Comparison of ENCODE assay signal across 10 cellular contexts in genomic region chrX:70262952-70263567, GRCh38. TPM values are rescaled to one million over a fixed set of nuclear protein-coding genes. Genes with fewer than 3 reads are reported as not detected.
DNase-seq lines count a peak whose midpoint lies in the region; ATAC-seq and TF ChIP-seq lines count a peak whose summit lies in the region.
"Had no signal": no experiment of that assay in that cellular context is flagged by ENCODE, and none has a peak within 500 bp of the region (broad histone marks: within the 10 kb centered on the region; RNA-seq: fewer than 3 reads in every experiment).

No MANE protein-coding gene starts in this region.

- H3K27ac ChIP-seq in DOHH2 (ENCODE audit: low read depth, low read length), result no peak overlapping the region

- H3K36me3 ChIP-seq in DOHH2 (ENCODE audit: control insufficient read depth, low read length), result no peaks in the 10 kb centered on the region

- POLR2A ChIA-PET in activated CD8-positive, alpha-beta T cell treated with anti-CD3 and anti-CD28 coated beads, Interleukin-2, amount 10 ng/mL, durations not matched to agents 7 days and 5 days (lab: Charles Lee), result no interaction called here

- no peak overlapping the region for H3K4me2 ChIP-seq in DOHH2 (ENCODE audit: low read length)

- H3K4me1 Mint-ChIP-seq in activated CD8-positive, alpha-beta T cell treated with anti-CD3 and anti-CD28 coated beads, Interleukin-2, amount 10 ng/mL, durations not matched to agents 7 days and 5 days (ENCODE audit: low read depth), result no peaks in the 10 kb centered on the region
- H3K4me1 Mint-ChIP-seq: T-cell had no signal

- no peaks in the 10 kb centered on the region for H3K27me3 ChIP-seq in DOHH2 (ENCODE audit: control insufficient read depth, low read length)

- H3K27ac Mint-ChIP-seq in activated CD8-positive, alpha-beta T cell treated with anti-CD3 and anti-CD28 coated beads, Interleukin-2, amount 10 ng/mL, durations not matched to agents 7 days and 5 days, result no peak overlapping the region
- H3K27ac Mint-ChIP-seq: T-cell had no signal

- H3K4me3 Mint-ChIP-seq in activated CD8-positive, alpha-beta T cell treated with anti-CD3 and anti-CD28 coated beads, Interleukin-2, amount 10 ng/mL, durations not matched to agents 7 days and 5 days, result no peak overlapping the region
- H3K4me3 Mint-ChIP-seq: T-cell had no signal

- no peaks in the 10 kb centered on the region for H3F3A ChIP-seq in DOHH2 (ENCODE audit: control insufficient read depth, insufficient read depth)

- H3K9me3 Mint-ChIP-seq in activated CD8-positive, alpha-beta T cell treated with anti-CD3 and anti-CD28 coated beads, Interleukin-2, amount 10 ng/mL, durations not matched to agents 7 days and 5 days (ENCODE audit: insufficient read depth), result no peaks in the 10 kb centered on the region
- H3K9me3 Mint-ChIP-seq: T-cell had no signal

- H3K36me3 Mint-ChIP-seq in activated CD8-positive, alpha-beta T cell treated with anti-CD3 and anti-CD28 coated beads, Interleukin-2, amount 10 ng/mL, durations not matched to agents 7 days and 5 days (ENCODE audit: low read depth), result no peaks in the 10 kb centered on the region

- peak; percentile 65 for ATAC-seq in activated CD8-positive, alpha-beta T cell treated with anti-CD3 and anti-CD28 coated beads, Interleukin-2, amount 10 ng/mL, durations not matched to agents 7 days and 5 days
- ATAC-seq in HG02973 (IDR thresholded peaks at IDR 0.05; ENCODE audit: unreplicated experiment), result no peak

- no peaks in the 10 kb centered on the region for H3K4me1 ChIP-seq in DOHH2 (ENCODE audit: control insufficient read depth, low read length)

- no peaks in the 10 kb centered on the region for H4K20me1 ChIP-seq in DOHH2 (ENCODE audit: control insufficient read depth, insufficient read depth, low read depth, low read length)

- H3K9me3 ChIP-seq in DOHH2 (ENCODE audit: control insufficient read depth, insufficient read depth, low read length), result no peaks in the 10 kb centered on the region

- peaks cover 2% of the 10 kb centered on the region for H3K27me3 Mint-ChIP-seq in activated CD8-positive, alpha-beta T cell treated with anti-CD3 and anti-CD28 coated beads, Interleukin-2, amount 10 ng/mL, durations not matched to agents 7 days and 5 days (ENCODE audit: low read depth)

- H3K9me2 ChIP-seq in DOHH2 (replicated peaks; ENCODE audit: control insufficient read depth, low read length), result no peaks in the 10 kb centered on the region

- CTCF ChIA-PET in activated CD8-positive, alpha-beta T cell treated with anti-CD3 and anti-CD28 coated beads, Interleukin-2, amount 10 ng/mL, durations not matched to agents 7 days and 5 days (lab: Charles Lee), result interaction anchor here (1.0 kb wide), 1 partner anchor 66 kb away, joined by 3 read pairs; no protein-coding TSS in a partner anchor

- no peak overlapping the region for H3K4me3 ChIP-seq in DOHH2 (ENCODE audit: low read length)

- no peaks in the 10 kb centered on the region for H3K79me2 ChIP-seq in DOHH2 (ENCODE audit: control insufficient read depth, low read length)

- peak; percentile 58 for TF ChIP-seq CTCF in DOHH2 (IDR thresholded peaks at IDR 0.05; ENCODE audit: low read depth, low read length, poor library complexity, severe bottlenecking)

- peak; percentile 45 for DNase-seq in H4 (ENCODE audit: low spot score)
- peak; percentile 10 for DNase-seq in NCI-H2107 (lab: John Stamatoyannopoulos, UW)
- DNase-seq in activated CD8-positive, alpha-beta T cell treated with anti-CD3 and anti-CD28 coated beads, Interleukin-2, amount 10 ng/mL, durations not matched to agents 7 days and 5 days, result peak; percentile 50
- peak; percentile 6 for DNase-seq in globus pallidus (ENCODE audit: low spot score)
- DNase-seq in stimulated activated CD4-positive, alpha-beta T cell treated with anti-CD3 and anti-CD28 coated beads, Interleukin-15, amount 100 ng/mL, for 48 hours (ENCODE audit: low read depth in 2 of 2), result peak; percentile 12 to 41
- no peak for DNase-seq in activated gamma-delta T cell treated with Interleukin-2 at 50 U/mL for 16 hours

RNA-seq across cellular contexts. Expression of gene P2RY4, which starts 3.1 kb away (rescaled TPM):
- not detected in 2 replicates for total RNA-seq in H4 (2014; rRNA removed; shearing (Covaris generic))
- under 1 TPM; 0.21 to 0.45 TPM for total RNA-seq in activated CD8-positive, alpha-beta T cell treated with anti-CD3 and anti-CD28 coated beads, Interleukin-2, amount 10 ng/mL, durations not matched to agents 7 days and 5 days
- total RNA-seq: myocyte had no signal

RNA-seq across cellular contexts. Expression of gene ARR3, which starts 5.1 kb away (rescaled TPM):
- not detected in 2 replicates for total RNA-seq in H4 (2014; rRNA removed; shearing (Covaris generic))
- total RNA-seq in activated CD8-positive, alpha-beta T cell treated with anti-CD3 and anti-CD28 coated beads, Interleukin-2, amount 10 ng/mL, durations not matched to agents 7 days and 5 days, result not detected
- total RNA-seq: myocyte, T-cell had no signal

RNA-seq across cellular contexts. Expression of gene RAB41, which starts 18.9 kb away (rescaled TPM):
- total RNA-seq in H4 (2014; rRNA removed; shearing (Covaris generic)), result not detected in 2 replicates
- total RNA-seq in activated CD8-positive, alpha-beta T cell treated with anti-CD3 and anti-CD28 coated beads, Interleukin-2, amount 10 ng/mL, durations not matched to agents 7 days and 5 days, result not detected
- total RNA-seq: myocyte, T-cell had no signal

RNA-seq across cellular contexts. Expression of gene PDZD11, which starts 26.7 kb away (rescaled TPM):
- 84.9 and 146 TPM in 2 replicates for total RNA-seq in H4 (2014; rRNA removed; shearing (Covaris generic))
- total RNA-seq in activated CD8-positive, alpha-beta T cell treated with anti-CD3 and anti-CD28 coated beads, Interleukin-2, amount 10 ng/mL, durations not matched to agents 7 days and 5 days, result 10 to 100 TPM; 38.7 to 39.7 TPM

RNA-seq across cellular contexts. Expression of gene KIF4A, which starts 26.8 kb away (rescaled TPM):
- 37.5 TPM in 2 replicates for total RNA-seq in H4 (2014; rRNA removed; shearing (Covaris generic))
- 10 to 100 TPM; 41.3 to 44.3 TPM for total RNA-seq in activated CD8-positive, alpha-beta T cell treated with anti-CD3 and anti-CD28 coated beads, Interleukin-2, amount 10 ng/mL, durations not matched to agents 7 days and 5 days
